Comparison of ENCODE assay signal across 12 cellular contexts in the genomic region with DNA sequence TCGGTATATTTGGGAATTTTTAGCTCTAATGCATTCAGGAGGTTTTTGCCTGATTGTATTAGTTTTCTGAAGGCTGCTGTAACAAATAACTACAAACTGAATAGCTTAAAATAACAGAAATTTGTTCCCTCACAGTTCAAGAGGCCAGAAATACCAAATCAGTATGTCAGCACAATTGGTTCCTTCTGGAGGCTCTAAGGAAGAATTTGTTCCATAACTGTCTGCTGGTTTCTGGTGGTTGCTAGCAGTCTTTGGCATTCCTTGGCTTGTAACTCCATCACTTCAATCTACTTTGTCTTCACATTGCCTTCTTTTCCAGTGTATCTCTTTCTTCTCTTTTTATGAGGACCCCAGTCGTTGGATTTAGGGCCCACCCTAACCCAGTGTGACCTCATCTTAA. TPM values are rescaled to one million over a fixed set of nuclear protein-coding genes. Genes with fewer than 3 reads are reported as not detected.
A peak's percentile ranks its signal among the peaks of the same experiment; 100 is the strongest.
DNase-seq lines count a peak whose midpoint lies in the region; ATAC-seq and TF ChIP-seq lines count a peak whose summit lies in the region.
"Had no signal": no experiment of that assay in that cellular context is flagged by ENCODE, and none has a peak within 500 bp of the region (broad histone marks: within the 10 kb centered on the region; RNA-seq: fewer than 3 reads in every experiment).

No MANE protein-coding gene starts in this region.

- ATAC-seq in WTC11, result no peak
- ATAC-seq in CD4-positive, alpha-beta T cell (ENCODE audit: poor library complexity), result no peak
- ATAC-seq in GM21447 (IDR thresholded peaks at IDR 0.05; ENCODE audit: unreplicated experiment), result no peak

- H3K36me3 Mint-ChIP-seq in WTC11, result peaks cover 29% of the 10 kb centered on the region
- peaks cover 50% of the 10 kb centered on the region for H3K36me3 Mint-ChIP-seq in nephron progenitor cell (ENCODE audit: low read depth)
- H3K36me3 Mint-ChIP-seq in CD4-positive, alpha-beta T cell (ENCODE audit: low read depth), result peaks cover 68% of the 10 kb centered on the region
- H3K36me3 Mint-ChIP-seq in activated CD4-positive, alpha-beta T cell treated with anti-CD3 and anti-CD28 coated beads, Interleukin-2, amount 10 ng/mL, durations not matched to agents 7 days and 5 days (ENCODE audit: low read depth), result peaks cover 40% of the 10 kb centered on the region

- peaks cover 20% of the 10 kb centered on the region for H3K4me1 Mint-ChIP-seq in WTC11
- no peaks in the 10 kb centered on the region for H3K4me1 Mint-ChIP-seq in nephron progenitor cell
- H3K4me1 Mint-ChIP-seq in CD4-positive, alpha-beta T cell (ENCODE audit: low read depth), result no peaks in the 10 kb centered on the region
- H3K4me1 Mint-ChIP-seq in activated CD4-positive, alpha-beta T cell treated with anti-CD3 and anti-CD28 coated beads, Interleukin-2, amount 10 ng/mL, durations not matched to agents 7 days and 5 days, result no peaks in the 10 kb centered on the region

- H3K27me3 ChIP-seq in CD4-positive, alpha-beta T cell (ENCODE audit: control insufficient read depth, insufficient read depth, low read length), result no peaks in the 10 kb centered on the region
- H3K27me3 ChIP-seq: BE2C had no signal

- H3K27ac ChIP-seq in CD4-positive, alpha-beta T cell (ENCODE audit: low read depth, low read length), result no peak overlapping the region

- TF ChIP-seq CTCF in WTC11 (IDR thresholded peaks at IDR 0.05) (no peak), fibroblast of mammary gland (conservative IDR thresholded peaks at IDR 0.05; ENCODE audit: control insufficient read depth, insufficient read depth, low read depth, low read length) (no peak), nephron progenitor cell (IDR thresholded peaks at IDR 0.05) (no peak)
- TF ChIP-seq CTCF in CD4-positive, alpha-beta T cell (IDR thresholded peaks at IDR 0.05), result no peak

- intact Hi-C loops in CD4-positive, alpha-beta T cell (cut with DNase I, micrococcal nuclease), result no loop called here

- DNase-seq in WTC11 (ENCODE audit: low spot score), result no peak
- DNase-seq in fibroblast of mammary gland (ENCODE audit: low read depth), result peak; percentile 18
- no peak for DNase-seq in nephron progenitor cell
- no peak for DNase-seq in CD4-positive, alpha-beta T cell
- no peak for DNase-seq in activated CD4-positive, alpha-beta T cell treated with anti-CD3 and anti-CD28 coated beads, Interleukin-2, amount 10 ng/mL, durations not matched to agents 7 days and 5 days
- DNase-seq: BE2C; C1 segment of cervical spinal cord; Caco-2; CD4-positive, CD25-positive, alpha-beta regulatory T cell; GDM1 had no signal

- H3K9me3 Mint-ChIP-seq in WTC11 (no peaks in the 10 kb centered on the region), nephron progenitor cell (no peaks in the 10 kb centered on the region)
- H3K9me3 Mint-ChIP-seq in CD4-positive, alpha-beta T cell, result no peaks in the 10 kb centered on the region
- H3K9me3 Mint-ChIP-seq in activated CD4-positive, alpha-beta T cell treated with anti-CD3 and anti-CD28 coated beads, Interleukin-2, amount 10 ng/mL, durations not matched to agents 7 days and 5 days, result no peaks in the 10 kb centered on the region
- H3K9me3 Mint-ChIP-seq: CD4-positive, CD25-positive, alpha-beta regulatory T cell had no signal

- POLR2A ChIA-PET in WTC11 (lab: Charles Lee), result no interaction called here
- POLR2A ChIA-PET in CD4-positive, alpha-beta T cell (lab: Charles Lee), result no interaction called here
- POLR2A ChIA-PET in activated CD4-positive, alpha-beta T cell treated with anti-CD3 and anti-CD28 coated beads, Interleukin-2, amount 10 ng/mL, durations not matched to agents 7 days and 5 days (lab: Charles Lee), result no interaction called here

- H3K9me3 ChIP-seq in CD4-positive, alpha-beta T cell (ENCODE audit: control insufficient read depth, low read length), result no peaks in the 10 kb centered on the region
- H3K9me3 ChIP-seq: BE2C, Caco-2, HAP-1 had no signal

- CTCF ChIA-PET in WTC11 (lab: Charles Lee), result no interaction called here
- CTCF ChIA-PET in CD4-positive, alpha-beta T cell (lab: Charles Lee), result no interaction called here
- CTCF ChIA-PET in activated CD4-positive, alpha-beta T cell treated with anti-CD3 and anti-CD28 coated beads, Interleukin-2, amount 10 ng/mL, durations not matched to agents 7 days and 5 days (lab: Charles Lee), result no interaction called here

- H3K27me3 Mint-ChIP-seq in WTC11 (ENCODE audit: low read depth), result no peaks in the 10 kb centered on the region
- H3K27me3 Mint-ChIP-seq in nephron progenitor cell (ENCODE audit: low read depth, poor library complexity), result peaks cover 4% of the 10 kb centered on the region
- no peaks in the 10 kb centered on the region for H3K27me3 Mint-ChIP-seq in CD4-positive, alpha-beta T cell
- no peaks in the 10 kb centered on the region for H3K27me3 Mint-ChIP-seq in activated CD4-positive, alpha-beta T cell treated with anti-CD3 and anti-CD28 coated beads, Interleukin-2, amount 10 ng/mL, durations not matched to agents 7 days and 5 days
- H3K27me3 Mint-ChIP-seq: CD4-positive, CD25-positive, alpha-beta regulatory T cell had no signal

- H3K4me3 ChIP-seq in fibroblast of mammary gland (ENCODE audit: control insufficient read depth, low read depth, low read length), result no peak overlapping the region
- H3K4me3 ChIP-seq: HAP-1 had no signal

- H3K4me3 Mint-ChIP-seq in WTC11 (no peak overlapping the region), nephron progenitor cell (no peak overlapping the region)
- no peak overlapping the region for H3K4me3 Mint-ChIP-seq in CD4-positive, alpha-beta T cell
- H3K4me3 Mint-ChIP-seq in activated CD4-positive, alpha-beta T cell treated with anti-CD3 and anti-CD28 coated beads, Interleukin-2, amount 10 ng/mL, durations not matched to agents 7 days and 5 days, result no peak overlapping the region
- H3K4me3 Mint-ChIP-seq: CD4-positive, CD25-positive, alpha-beta regulatory T cell had no signal

- H3K27ac Mint-ChIP-seq in WTC11 (0 out of 2 replicates have a peak overlapping the region, but pooled peaks have one; percentile 25), nephron progenitor cell (peak overlapping the region; percentile 50)
- no peak overlapping the region for H3K27ac Mint-ChIP-seq in CD4-positive, alpha-beta T cell
- H3K27ac Mint-ChIP-seq in activated CD4-positive, alpha-beta T cell treated with anti-CD3 and anti-CD28 coated beads, Interleukin-2, amount 10 ng/mL, durations not matched to agents 7 days and 5 days, result no peak overlapping the region

TF ChIP-seq in WTC11, 78 proteins besides CTCF, POLR2A, EP300 and RAD21 (continues in another document):
- TF ChIP-seq USF2 (CRISPR knock-in tag; IDR thresholded peaks at IDR 0.05) (no peak), PRRX2 (CRISPR knock-in tag; IDR thresholded peaks at IDR 0.05) (no peak), E2F4 (CRISPR knock-in tag; IDR thresholded peaks at IDR 0.05; ENCODE audit: borderline replicate concordance, low read depth) (no peak), ZBTB21 (CRISPR knock-in tag; IDR thresholded peaks at IDR 0.05; ENCODE audit: borderline replicate concordance) (no peak), ZNF416 (CRISPR knock-in tag; IDR thresholded peaks at IDR 0.05) (no peak), JAZF1 (CRISPR knock-in tag; IDR thresholded peaks at IDR 0.05) (no peak), EMX1 (CRISPR knock-in tag; IDR thresholded peaks at IDR 0.05) (no peak), GTF2I (CRISPR knock-in tag; conservative IDR thresholded peaks at IDR 0.05) (no peak), HMGA2 (CRISPR knock-in tag; IDR thresholded peaks at IDR 0.05) (no peak), SMAD4 (CRISPR knock-in tag; IDR thresholded peaks at IDR 0.05) (no peak)
- TF ChIP-seq, protein P1, sequence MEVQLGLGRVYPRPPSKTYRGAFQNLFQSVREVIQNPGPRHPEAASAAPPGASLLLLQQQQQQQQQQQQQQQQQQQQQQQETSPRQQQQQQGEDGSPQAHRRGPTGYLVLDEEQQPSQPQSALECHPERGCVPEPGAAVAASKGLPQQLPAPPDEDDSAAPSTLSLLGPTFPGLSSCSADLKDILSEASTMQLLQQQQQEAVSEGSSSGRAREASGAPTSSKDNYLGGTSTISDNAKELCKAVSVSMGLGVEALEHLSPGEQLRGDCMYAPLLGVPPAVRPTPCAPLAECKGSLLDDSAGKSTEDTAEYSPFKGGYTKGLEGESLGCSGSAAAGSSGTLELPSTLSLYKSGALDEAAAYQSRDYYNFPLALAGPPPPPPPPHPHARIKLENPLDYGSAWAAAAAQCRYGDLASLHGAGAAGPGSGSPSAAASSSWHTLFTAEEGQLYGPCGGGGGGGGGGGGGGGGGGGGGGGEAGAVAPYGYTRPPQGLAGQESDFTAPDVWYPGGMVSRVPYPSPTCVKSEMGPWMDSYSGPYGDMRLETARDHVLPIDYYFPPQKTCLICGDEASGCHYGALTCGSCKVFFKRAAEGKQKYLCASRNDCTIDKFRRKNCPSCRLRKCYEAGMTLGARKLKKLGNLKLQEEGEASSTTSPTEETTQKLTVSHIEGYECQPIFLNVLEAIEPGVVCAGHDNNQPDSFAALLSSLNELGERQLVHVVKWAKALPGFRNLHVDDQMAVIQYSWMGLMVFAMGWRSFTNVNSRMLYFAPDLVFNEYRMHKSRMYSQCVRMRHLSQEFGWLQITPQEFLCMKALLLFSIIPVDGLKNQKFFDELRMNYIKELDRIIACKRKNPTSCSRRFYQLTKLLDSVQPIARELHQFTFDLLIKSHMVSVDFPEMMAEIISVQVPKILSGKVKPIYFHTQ (CRISPR knock-in tag; IDR thresholded peaks at IDR 0.05), result no peak

RNA-seq across cellular contexts. Expression of gene TMTC3, which starts 21.3 kb away (rescaled TPM):
- 36.9 to 39.8 TPM (median 38.8 TPM) in 3 replicates for total RNA-seq in WTC11 (2021)
- 1 to 10 TPM; 5.1 to 6.1 TPM for total RNA-seq in CD4-positive, alpha-beta T cell
- total RNA-seq in activated CD4-positive, alpha-beta T cell treated with anti-CD3 and anti-CD28 coated beads, Interleukin-2, amount 10 ng/mL, durations not matched to agents 7 days and 5 days, result 1 to 10 TPM; 6.1 to 6.4 TPM

RNA-seq across cellular contexts. Expression of gene CEP290, which starts 21.5 kb away (rescaled TPM):
- total RNA-seq in WTC11 (2021), result 9.6 to 12.3 TPM (median 10.7 TPM) in 3 replicates
- 10 to 100 TPM; 12.6 to 13.7 TPM for total RNA-seq in CD4-positive, alpha-beta T cell
- total RNA-seq in activated CD4-positive, alpha-beta T cell treated with anti-CD3 and anti-CD28 coated beads, Interleukin-2, amount 10 ng/mL, durations not matched to agents 7 days and 5 days, result 10 to 100 TPM; 10.9 to 12.2 TPM

Comparison
In these comparisons a context has a peak if more than half of its experiments do, and no peak if none do; other contexts are left out.
1. H3K27ac Mint-ChIP-seq: peak in WTC11 (single experiment) and nephron progenitor cell (single experiment); none in CD4-positive, alpha-beta T cell (single experiment) and activated CD4-positive, alpha-beta T cell treated with anti-CD3 and anti-CD28 coated beads, Interleukin-2, amount 10 ng/mL, durations not matched to agents 7 days and 5 days (single experiment).